Comparison of ENCODE assay signal across 26 cellular contexts in the genomic region with DNA sequence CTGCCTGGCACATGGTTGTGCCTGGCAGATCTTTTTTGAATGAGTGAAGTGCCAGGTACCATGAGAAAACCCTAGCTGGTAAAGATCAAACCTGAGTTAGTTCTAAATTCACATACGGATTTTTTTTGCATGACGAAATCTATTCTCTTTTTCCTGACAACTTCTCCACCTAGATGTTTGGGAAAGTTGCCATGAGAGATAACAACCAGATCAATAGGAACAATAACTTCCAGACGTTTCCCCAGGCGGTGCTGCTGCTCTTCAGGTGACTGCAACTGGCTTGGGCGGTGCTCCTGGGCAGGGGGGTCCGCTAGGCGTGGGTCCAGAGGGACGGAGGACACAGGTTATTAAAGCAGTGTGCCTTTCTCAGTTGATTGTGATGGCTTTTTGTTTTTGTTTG.
DNase-seq lines count a peak whose midpoint lies in the region; ATAC-seq and TF ChIP-seq lines count a peak whose summit lies in the region.
"Had no signal": no experiment of that assay in that cellular context is flagged by ENCODE, and none has a peak within 500 bp of the region (broad histone marks: within the 10 kb centered on the region; RNA-seq: fewer than 3 reads in every experiment).

No MANE protein-coding gene starts in this region.

- dilution Hi-C loops in IMR-90 (cut with HindIII; ENCODE audit: low sequenced_read_pairs, unreplicated experiment), result no loop called here

- H3K9me1 ChIP-seq in IMR-90 (ENCODE audit: insufficient read depth, low read length), result no peaks in the 10 kb centered on the region

- peak overlapping the region; percentile 37; the same call in 1 of the 2 replicates for H3K18ac ChIP-seq in IMR-90 (ENCODE audit: low read depth, low read length)

- no peak overlapping the region for H4K8ac ChIP-seq in IMR-90 (ENCODE audit: low read depth in 2 of 2, low read length in 2 of 2)

- no peak overlapping the region for H2AK5ac ChIP-seq in IMR-90 (ENCODE audit: low read depth, low read length)

- POLR2A ChIA-PET in IMR-90 (lab: Charles Lee; ENCODE audit: unreplicated experiment), result no interaction called here

- H3K9ac ChIP-seq in IMR-90 (ENCODE audit: low read depth, low read length), result no peak overlapping the region

- no peak overlapping the region for H3K23ac ChIP-seq in IMR-90 (ENCODE audit: low read depth, low read length)

- H4K20me1 ChIP-seq in IMR-90 (ENCODE audit: insufficient read depth, low read length) (no peaks in the 10 kb centered on the region), hepatocyte (ENCODE audit: insufficient read depth, poor library complexity, severe bottlenecking) (no peaks in the 10 kb centered on the region)

- H2BK5ac ChIP-seq in IMR-90 (ENCODE audit: low read depth, low read length, poor library complexity, severe bottlenecking), result no peak overlapping the region

- no peaks in the 10 kb centered on the region for H3K36me3 ChIP-seq in IMR-90 (ENCODE audit: control insufficient read depth, insufficient read depth, low read length)
- H3K36me3 ChIP-seq in hepatocyte (replicated peaks; ENCODE audit: insufficient read depth, low read depth), result no peaks in the 10 kb centered on the region
- H3K36me3 ChIP-seq: BE2C, heart right ventricle had no signal

- TF ChIP-seq RAD21 in IMR-90 (IDR thresholded peaks at IDR 0.05; ENCODE audit: low read length), result no peak

- in situ Hi-C loops in IMR-90 (cut with MboI; ENCODE audit: low sequenced_read_pairs), result no loop called here

- H3K79me2 ChIP-seq in hepatocyte, result no peaks in the 10 kb centered on the region

- no peak overlapping the region for H3K56ac ChIP-seq in IMR-90 (ENCODE audit: extremely low read depth, insufficient read depth, low read length)

- no peak overlapping the region for H3K14ac ChIP-seq in IMR-90 (replicated peaks; ENCODE audit: low read depth, low read length)

- TF ChIP-seq POLR2A in IMR-90 (IDR thresholded peaks at IDR 0.05; ENCODE audit: low read depth, low read length), result no peak

- CTCF ChIA-PET in IMR-90 (lab: Yijun Ruan, JAX), result no interaction called here

- H3K36me3 Mint-ChIP-seq in stimulated activated effector memory CD8-positive, alpha-beta T cell treated with anti-CD3 and anti-CD28 coated beads, Interleukin-12 subunit alpha, Interleukin-12 subunit beta, amount 100 ng/mL, for 72 hours, result no peaks in the 10 kb centered on the region
- H3K36me3 Mint-ChIP-seq: natural killer cell treated with Interleukin-12 subunit alpha and Interleukin-12 subunit beta and Interleukin-15 and Interleukin-18, amount 100 ng/mL, for 72 hours had no signal

- ATAC-seq in GM18508 (IDR thresholded peaks at IDR 0.05; ENCODE audit: insufficient read depth, unreplicated experiment), result peak; percentile 10
- ATAC-seq in IMR-90 (ENCODE audit: low read depth), result no peak
- no peak for ATAC-seq in stimulated activated effector memory CD8-positive, alpha-beta T cell treated with anti-CD3 and anti-CD28 coated beads, Interleukin-12 subunit alpha, Interleukin-12 subunit beta, amount 100 ng/mL, for 72 hours
- ATAC-seq in SK-N-SH treated with all-trans-retinoic acid at 6 μM for 48 hours, result no peak
- ATAC-seq: activated CD8-positive, alpha-beta T cell treated with anti-CD3 and anti-CD28 coated beads for 36 hours; heart right ventricle; mucosa of descending colon; natural killer cell treated with Interleukin-12 subunit alpha and Interleukin-12 subunit beta and Interleukin-15 and Interleukin-18, amount 100 ng/mL, for 72 hours; Panc1 had no signal

- H3K79me1 ChIP-seq in IMR-90 (ENCODE audit: low read depth in 1 of 2, low read length in 2 of 2), result no peaks in the 10 kb centered on the region

- H2BK120ac ChIP-seq in IMR-90 (ENCODE audit: low read depth, low read length), result no peak overlapping the region

- H3K27me3 ChIP-seq in IMR-90 (ENCODE audit: control insufficient read depth, insufficient read depth, low read length) (peaks cover 10% of the 10 kb centered on the region; the same call in 1 of the 2 replicates), hepatocyte (no peaks in the 10 kb centered on the region)
- H3K27me3 ChIP-seq: BE2C, testis had no signal

- peak overlapping the region; percentile 9 for H2AK9ac ChIP-seq in IMR-90 (replicated peaks; ENCODE audit: low read depth, low read length, poor library complexity)

- TF ChIP-seq CTCF in IMR-90 (conservative IDR thresholded peaks at IDR 0.05; ENCODE audit: low read depth, low read length), result no peak
- no peak for TF ChIP-seq CTCF in hepatocyte (IDR thresholded peaks at IDR 0.05; ENCODE audit: poor library complexity)

- H3K4me2 ChIP-seq in IMR-90 (ENCODE audit: low read depth, low read length) (no peak overlapping the region), hepatocyte (no peak overlapping the region)

- no peak overlapping the region for H4K91ac ChIP-seq in IMR-90 (ENCODE audit: insufficient read depth, low read depth, low read length)

- H3K27ac Mint-ChIP-seq in stimulated activated effector memory CD8-positive, alpha-beta T cell treated with anti-CD3 and anti-CD28 coated beads, Interleukin-12 subunit alpha, Interleukin-12 subunit beta, amount 100 ng/mL, for 72 hours, result peak overlapping the region; percentile 48
- H3K27ac Mint-ChIP-seq: activated CD8-positive, alpha-beta T cell treated with anti-CD3 and anti-CD28 coated beads for 36 hours; activated naive CD4-positive, alpha-beta T cell treated with anti-CD3 and anti-CD28 coated beads for 36 hours; natural killer cell treated with Interleukin-12 subunit alpha and Interleukin-12 subunit beta and Interleukin-15 and Interleukin-18, amount 100 ng/mL, for 72 hours had no signal

- H2BK20ac ChIP-seq in IMR-90 (ENCODE audit: low read depth, low read length), result no peak overlapping the region

- intact Hi-C loops in IMR-90 (cut with micrococcal nuclease), result no loop called here
- intact Hi-C loops in posterior vena cava (cut with DNase I), result loop anchor here in 1 of 2 donors (5.0 kb wide), 1 partner anchor 297 kb away; no protein-coding TSS in a partner anchor

- DNase-seq in IMR-90 (no peak), hepatocyte (ENCODE audit: low spot score) (no peak), AG20443 (ENCODE audit: low spot score) (no peak), superior temporal gyrus (ENCODE audit: extremely low spot score) (no peak), posterior vena cava (ENCODE audit: low spot score) (no peak)
- DNase-seq in stimulated activated effector memory CD8-positive, alpha-beta T cell treated with anti-CD3 and anti-CD28 coated beads, Interleukin-12 subunit alpha, Interleukin-12 subunit beta, amount 100 ng/mL, for 72 hours (ENCODE audit: low spot score in 2 of 2), result no peak
- DNase-seq: activated CD8-positive, alpha-beta T cell treated with anti-CD3 and anti-CD28 coated beads for 36 hours; activated naive CD4-positive, alpha-beta T cell treated with anti-CD3 and anti-CD28 coated beads for 36 hours; BE2C; CD8-positive, alpha-beta memory T cell; DMS 273 treated with DMSO at 0.1 percent for 48 hours; heart right ventricle; Kasumi-1; mucosa of descending colon; NCI-H1417; NCI-H2029 treated with DMSO at 0.1 percent for 48 hours; NCI-H226; NCI-H526 treated with DMSO at 0.1 percent for 48 hours; Right ventricle myocardium superior; stimulated activated naive CD4-positive, alpha-beta T cell treated with Interleukin-2 at 50 U/mL for 16 hours; testis had no signal

- H3K4me1 Mint-ChIP-seq in stimulated activated effector memory CD8-positive, alpha-beta T cell treated with anti-CD3 and anti-CD28 coated beads, Interleukin-12 subunit alpha, Interleukin-12 subunit beta, amount 100 ng/mL, for 72 hours, result peaks cover 7% of the 10 kb centered on the region
- H3K4me1 Mint-ChIP-seq: CD8-positive, alpha-beta memory T cell had no signal

- no TSS peak for BruUV-seq in IMR-90 (replicated peaks; lab: Mats Ljungman, UMichigan)

- H3K27ac ChIP-seq in IMR-90 (ENCODE audit: insufficient read depth, low read length) (no peak overlapping the region; the same call in 1 of the 2 replicates), hepatocyte (peak overlapping the region; percentile 27)
- H3K27ac ChIP-seq: heart right ventricle had no signal

- H3K4me3 ChIP-seq in IMR-90 (ENCODE audit: insufficient read depth, low read depth, low read length), result no peak overlapping the region
- H3K4me3 ChIP-seq in hepatocyte, result no peak overlapping the region
- H3K4me3 ChIP-seq: heart right ventricle, lung, mucosa of descending colon, testis had no signal

- H3K4ac ChIP-seq in IMR-90 (ENCODE audit: low read depth, low read length), result no peak overlapping the region

- H3K9me3 ChIP-seq in IMR-90 (ENCODE audit: control insufficient read depth, insufficient read depth, low read length) (no peaks in the 10 kb centered on the region), hepatocyte (ENCODE audit: low read depth) (no peaks in the 10 kb centered on the region)
- H3K9me3 ChIP-seq: BE2C, heart right ventricle, mucosa of descending colon, testis had no signal

- peak overlapping the region; percentile 0; the same call in 1 of the 2 replicates for H4K5ac ChIP-seq in IMR-90 (ENCODE audit: low read depth, low read length)

- WGBS in IMR-90 (ENCODE audit: extremely low coverage in 2 of 2, insufficient read length in 1 of 2), 2 experiments, result no CpG with 5 or more reads among the region's 8 CpGs
- WGBS in hepatocyte (ENCODE audit: low lambda C conversion rate, missing lambda C conversion rate), result 65% methylated on average over 8 of the region's 8 CpGs

- H3K9me3 Mint-ChIP-seq in stimulated activated effector memory CD8-positive, alpha-beta T cell treated with anti-CD3 and anti-CD28 coated beads, Interleukin-12 subunit alpha, Interleukin-12 subunit beta, amount 100 ng/mL, for 72 hours, result no peaks in the 10 kb centered on the region
- H3K9me3 Mint-ChIP-seq: activated CD8-positive, alpha-beta T cell treated with anti-CD3 and anti-CD28 coated beads for 36 hours; activated naive CD4-positive, alpha-beta T cell treated with anti-CD3 and anti-CD28 coated beads for 36 hours; CD8-positive, alpha-beta memory T cell; natural killer cell treated with Interleukin-12 subunit alpha and Interleukin-12 subunit beta and Interleukin-15 and Interleukin-18, amount 100 ng/mL, for 72 hours had no signal

- H2AFZ ChIP-seq in IMR-90 (replicated peaks; ENCODE audit: low read length, poor library complexity), result peak overlapping the region; percentile 13
- H2AFZ ChIP-seq in hepatocyte, result no peak overlapping the region

- H3K4me1 ChIP-seq in IMR-90 (ENCODE audit: control insufficient read depth, insufficient read depth, low read length), result peaks cover 17% of the 10 kb centered on the region; the same call in 1 of the 2 replicates
- H3K4me1 ChIP-seq in hepatocyte (ENCODE audit: insufficient read depth), result peaks cover 23% of the 10 kb centered on the region
- H3K4me1 ChIP-seq: BE2C had no signal

- no peak overlapping the region for H2BK15ac ChIP-seq in IMR-90 (ENCODE audit: low read depth, low read length)

- no peak overlapping the region for H3K4me3 Mint-ChIP-seq in stimulated activated effector memory CD8-positive, alpha-beta T cell treated with anti-CD3 and anti-CD28 coated beads, Interleukin-12 subunit alpha, Interleukin-12 subunit beta, amount 100 ng/mL, for 72 hours
- H3K4me3 Mint-ChIP-seq: activated CD8-positive, alpha-beta T cell treated with anti-CD3 and anti-CD28 coated beads for 36 hours; activated naive CD4-positive, alpha-beta T cell treated with anti-CD3 and anti-CD28 coated beads for 36 hours; CD8-positive, alpha-beta memory T cell; natural killer cell treated with Interleukin-12 subunit alpha and Interleukin-12 subunit beta and Interleukin-15 and Interleukin-18, amount 100 ng/mL, for 72 hours had no signal

- H3K9me2 ChIP-seq in hepatocyte (replicated peaks; ENCODE audit: insufficient read depth), result no peaks in the 10 kb centered on the region
